In the genomic region with DNA sequence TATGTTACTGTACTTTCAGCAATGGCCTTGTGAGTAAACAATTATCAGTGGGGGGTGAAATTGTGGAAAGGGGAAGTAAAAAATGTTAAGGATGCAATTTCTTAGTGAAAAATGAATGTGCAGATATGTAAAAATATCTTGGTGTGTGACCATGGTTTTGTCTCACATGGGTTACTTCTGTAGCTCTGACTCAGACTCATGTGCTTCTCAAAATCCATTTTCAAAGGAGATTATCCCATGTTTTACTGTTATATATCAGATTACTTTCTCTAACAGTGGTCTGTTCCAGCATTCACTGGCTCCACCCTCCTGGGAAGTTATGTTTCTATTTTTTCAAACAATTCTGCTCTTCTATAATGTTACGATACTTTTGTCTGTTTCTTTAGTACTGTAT, we compare ENCODE assay signal across 16 cellular contexts.
DNase-seq lines count a peak whose midpoint lies in the region; ATAC-seq and TF ChIP-seq lines count a peak whose summit lies in the region.
"Had no signal": no experiment of that assay in that cellular context is flagged by ENCODE, and none has a peak within 500 bp of the region (broad histone marks: within the 10 kb centered on the region; RNA-seq: fewer than 3 reads in every experiment).

No MANE protein-coding gene starts in this region.

- H3K4me3 Mint-ChIP-seq in WTC11, result no peak overlapping the region
- H3K4me3 Mint-ChIP-seq in activated naive CD4-positive, alpha-beta T cell treated with anti-CD3 and anti-CD28 coated beads for 36 hours, result no peak overlapping the region
- H3K4me3 Mint-ChIP-seq: activated T-helper 1 cell treated with anti-CD3 and anti-CD28 coated beads, Interleukin-12 subunit alpha, Interleukin-12 subunit beta, Interleukin-2, Interleukin-4 antibody, amounts not matched to agents 30 ng/mL and 10 ng/mL and 1 ng/mL, durations not matched to agents 14 hours and 24 hours and 36 hours had no signal

- TF ChIP-seq POLR2A in adrenal gland (IDR thresholded peaks at IDR 0.05), result no peak

- TF ChIP-seq CTCF in WTC11 (IDR thresholded peaks at IDR 0.05) (no peak), GM10248 (IDR thresholded peaks at IDR 0.05; ENCODE audit: control extremely low read depth, extremely low read depth, low read depth, missing control alignments) (no peak), adrenal gland (IDR thresholded peaks at IDR 0.05) (no peak)

- 88 to 98% (median 89%) methylated on average over 1 of the region's 1 CpG for WGBS in adrenal gland, 4 donors

- H3K27me3 ChIP-seq in adrenal gland, result no peaks in the 10 kb centered on the region
- H3K27me3 ChIP-seq: esophagus muscularis mucosa had no signal

- H3K27ac ChIP-seq in adrenal gland, result no peak overlapping the region
- H3K27ac ChIP-seq: esophagus muscularis mucosa had no signal

- peaks cover 18% of the 10 kb centered on the region for H3K4me1 Mint-ChIP-seq in WTC11
- H3K4me1 Mint-ChIP-seq in activated naive CD4-positive, alpha-beta T cell treated with anti-CD3 and anti-CD28 coated beads for 36 hours (ENCODE audit: low read depth), result no peaks in the 10 kb centered on the region

- H3K36me3 Mint-ChIP-seq in WTC11, result no peaks in the 10 kb centered on the region
- no peaks in the 10 kb centered on the region for H3K36me3 Mint-ChIP-seq in activated naive CD4-positive, alpha-beta T cell treated with anti-CD3 and anti-CD28 coated beads for 36 hours (ENCODE audit: low read depth)

- intact Hi-C loops in activated naive CD4-positive, alpha-beta T cell treated with anti-CD3 and anti-CD28 coated beads for 36 hours (cut with micrococcal nuclease), result no loop called here
- intact Hi-C loops in adrenal gland (cut with DNase I), result no loop called here

- H3K4me1 ChIP-seq in adrenal gland (replicated peaks in 1 of 2), result no peaks in the 10 kb centered on the region
- H3K4me1 ChIP-seq: esophagus muscularis mucosa had no signal

- 0 out of 2 replicates have a peak overlapping the region, but pooled peaks have one; percentile 38 for H3K27ac Mint-ChIP-seq in WTC11
- H3K27ac Mint-ChIP-seq in activated naive CD4-positive, alpha-beta T cell treated with anti-CD3 and anti-CD28 coated beads for 36 hours, result no peak overlapping the region
- H3K27ac Mint-ChIP-seq: activated T-helper 1 cell treated with anti-CD3 and anti-CD28 coated beads, Interleukin-12 subunit alpha, Interleukin-12 subunit beta, Interleukin-2, Interleukin-4 antibody, amounts not matched to agents 30 ng/mL and 10 ng/mL and 1 ng/mL, durations not matched to agents 14 hours and 24 hours and 36 hours; progenitor cell of endocrine pancreas had no signal

- ATAC-seq in WTC11, result no peak
- ATAC-seq: left ventricle myocardium superior had no signal

- no peaks in the 10 kb centered on the region for H3K36me3 ChIP-seq in adrenal gland (replicated peaks in 1 of 2)
- H3K36me3 ChIP-seq: esophagus muscularis mucosa had no signal

- H3K9me3 Mint-ChIP-seq in WTC11, result peaks cover 2% of the 10 kb centered on the region; the same call in 1 of the 2 replicates
- H3K9me3 Mint-ChIP-seq in activated naive CD4-positive, alpha-beta T cell treated with anti-CD3 and anti-CD28 coated beads for 36 hours, result no peaks in the 10 kb centered on the region

- H3K4me3 ChIP-seq in adrenal gland, result no peak overlapping the region
- H3K4me3 ChIP-seq: esophagus muscularis mucosa had no signal

- POLR2A ChIA-PET in WTC11 (lab: Charles Lee) (no interaction called here), GM10248 (lab: Yijun Ruan, JAX) (no interaction called here)

- no peaks in the 10 kb centered on the region; the same call in 1 of the 2 replicates for H3K27me3 Mint-ChIP-seq in WTC11 (ENCODE audit: low read depth)
- no peaks in the 10 kb centered on the region for H3K27me3 Mint-ChIP-seq in activated naive CD4-positive, alpha-beta T cell treated with anti-CD3 and anti-CD28 coated beads for 36 hours (ENCODE audit: low read depth)
- H3K27me3 Mint-ChIP-seq: progenitor cell of endocrine pancreas had no signal

- H3K9me3 ChIP-seq in adrenal gland (replicated peaks in 1 of 3), result no peaks in the 10 kb centered on the region
- H3K9me3 ChIP-seq: esophagus muscularis mucosa had no signal

- DNase-seq in NCI-H2227 treated with DMSO at 0.1 percent for 48 hours (lab: John Stamatoyannopoulos, UW) (peak; percentile 59), NCI-H2227 (lab: John Stamatoyannopoulos, UW; ENCODE audit: unreplicated experiment) (no peak), WTC11 (ENCODE audit: low spot score) (no peak), foreskin melanocyte (peak; percentile 86), GM10248 (ENCODE audit: extremely low spot score) (no peak), adrenal gland (no peak), GM03348 (ENCODE audit: low spot score) (no peak)
- DNase-seq in activated naive CD4-positive, alpha-beta T cell treated with anti-CD3 and anti-CD28 coated beads for 36 hours, result no peak
- DNase-seq: dermis blood vessel endothelial cell; GF-D8; left ventricle myocardium superior; NCI-H2029; stimulated activated CD4-positive, alpha-beta T cell treated with anti-CD3 and anti-CD28 coated beads, Interleukin-15, amount 100 ng/mL, for 24 hours had no signal

- CTCF ChIA-PET in WTC11 (lab: Charles Lee), result no interaction called here
- CTCF ChIA-PET in activated naive CD4-positive, alpha-beta T cell treated with anti-CD3 and anti-CD28 coated beads for 36 hours (lab: Charles Lee), result no interaction called here
- CTCF ChIA-PET in GM10248 (lab: Yijun Ruan, JAX), result no interaction called here

TF ChIP-seq in WTC11, 78 proteins besides CTCF, POLR2A, EP300 and RAD21:
- TF ChIP-seq ZNF232 (CRISPR knock-in tag; IDR thresholded peaks at IDR 0.05) (no peak), PRRX2 (CRISPR knock-in tag; IDR thresholded peaks at IDR 0.05) (no peak), TCF7 (CRISPR knock-in tag; IDR thresholded peaks at IDR 0.05; ENCODE audit: low read depth) (no peak)

Comparison
In these comparisons a context has a peak if more than half of its experiments do, and no peak if none do; other contexts are left out.
1. DNase-seq: peak in NCI-H2227 treated with DMSO at 0.1 percent for 48 hours (single experiment) and foreskin melanocyte (single experiment); none in NCI-H2227 (single experiment), WTC11 (single experiment), activated naive CD4-positive, alpha-beta T cell treated with anti-CD3 and anti-CD28 coated beads for 36 hours (single experiment), GM10248 (single experiment), adrenal gland (0 of 7) and GM03348 (single experiment).